In the genomic region with DNA sequence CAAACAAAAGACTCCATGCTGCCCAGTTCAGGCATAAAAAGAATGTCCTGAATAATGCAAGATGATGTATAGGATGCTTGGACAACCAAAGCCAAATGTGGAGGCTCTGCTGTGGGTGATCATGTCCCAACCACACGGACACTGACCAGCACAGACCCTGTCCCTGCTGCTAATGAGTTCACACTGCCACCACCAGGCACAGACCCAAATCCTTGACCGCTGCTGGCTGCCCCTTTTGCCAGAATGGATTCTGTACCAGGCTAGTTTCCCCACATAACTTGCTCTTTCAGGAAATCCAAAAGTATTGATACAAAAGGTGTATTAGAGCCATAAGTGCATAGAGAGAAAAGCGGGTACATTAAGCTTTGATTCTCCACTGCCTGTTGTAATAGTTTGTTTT, we compare ENCODE assay signal across 21 cellular contexts.
DNase-seq lines count a peak whose midpoint lies in the region; TF ChIP-seq lines count a peak whose summit lies in the region.
"Had no signal": no experiment of that assay in that cellular context is flagged by ENCODE, and none has a peak within 500 bp of the region (broad histone marks: within the 10 kb centered on the region; RNA-seq: fewer than 3 reads in every experiment).

No MANE protein-coding gene starts in this region.

- CTCF ChIA-PET in RWPE1 (lab: Yijun Ruan, JAX), result interaction anchor here (0.7 kb wide), 1 partner anchor 491 kb away, joined by 4 read pairs; no protein-coding TSS in a partner anchor

- DNase-seq in G401 (ENCODE audit: low spot score), result peak; percentile 4
- DNase-seq in amygdala (lab: John Stamatoyannopoulos, UW), result peak in 33 of 56 donors; percentile 3 to 73 (median 17)
- peak; percentile 31 to 49 for DNase-seq in hippocampal formation (lab: John Stamatoyannopoulos, UW)
- peak in 38 of 49 donors; percentile 4 to 76 (median 38) for DNase-seq in substantia nigra (lab: John Stamatoyannopoulos, UW)
- no peak for DNase-seq in RWPE1 (ENCODE audit: low spot score)
- DNase-seq in EL, result no peak
- no peak for DNase-seq in GM13976 (ENCODE audit: low spot score)
- DNase-seq: activated CD8-positive, alpha-beta T cell treated with anti-CD3 and anti-CD28 coated beads for 36 hours; activated effector memory CD4-positive, alpha-beta T cell treated with anti-CD3 and anti-CD28 coated beads, Interleukin-2, amount 50 U/mL, for 16 hours; activated naive CD8-positive, alpha-beta T cell treated with anti-CD3 and anti-CD28 coated beads, Interleukin-2, amount 10 ng/mL, durations not matched to agents 7 days and 5 days; activated T-cell treated with anti-CD3 and anti-CD28 coated beads for 4 hours; effector CD4-positive, alpha-beta T cell; GF-D8; H7; left colon; mesendoderm; naive thymus-derived CD4-positive, alpha-beta T cell; NCI-H1105 treated with DMSO at 0.1 percent for 48 hours had no signal

- H3K27ac ChIP-seq in substantia nigra (ENCODE audit: low read depth, low read length, poor library complexity, severe bottlenecking), result no peak overlapping the region
- no peak overlapping the region for H3K27ac ChIP-seq in RWPE1
- H3K27ac ChIP-seq: epithelial cell of prostate, HL-60, thoracic aorta had no signal

- TF ChIP-seq CTCF in RWPE1 (conservative IDR thresholded peaks at IDR 0.05; ENCODE audit: low read depth) (no peak), GM13976 (IDR thresholded peaks at IDR 0.05; ENCODE audit: borderline replicate concordance, control extremely low read depth, extremely low read depth, insufficient read depth, missing control alignments) (no peak)

- in situ Hi-C loops in G401 (cut with HindIII; ENCODE audit: low sequenced_read_pairs) (no loop called here), GM13976 (cut with MboI; ENCODE audit: low sequenced_read_pairs, unreplicated experiment) (no loop called here)

- POLR2A ChIA-PET in RWPE1 (lab: Yijun Ruan, JAX; ENCODE audit: low non-redundant PET), result no interaction called here

Comparison
In these comparisons a context has a peak if more than half of its experiments do, and no peak if none do; other contexts are left out.
1. DNase-seq: peak in G401 (single experiment), amygdala (33 of 56), hippocampal formation (2 of 2) and substantia nigra (38 of 49); none in RWPE1 (single experiment), EL (single experiment) and GM13976 (single experiment).